In the genomic region with DNA sequence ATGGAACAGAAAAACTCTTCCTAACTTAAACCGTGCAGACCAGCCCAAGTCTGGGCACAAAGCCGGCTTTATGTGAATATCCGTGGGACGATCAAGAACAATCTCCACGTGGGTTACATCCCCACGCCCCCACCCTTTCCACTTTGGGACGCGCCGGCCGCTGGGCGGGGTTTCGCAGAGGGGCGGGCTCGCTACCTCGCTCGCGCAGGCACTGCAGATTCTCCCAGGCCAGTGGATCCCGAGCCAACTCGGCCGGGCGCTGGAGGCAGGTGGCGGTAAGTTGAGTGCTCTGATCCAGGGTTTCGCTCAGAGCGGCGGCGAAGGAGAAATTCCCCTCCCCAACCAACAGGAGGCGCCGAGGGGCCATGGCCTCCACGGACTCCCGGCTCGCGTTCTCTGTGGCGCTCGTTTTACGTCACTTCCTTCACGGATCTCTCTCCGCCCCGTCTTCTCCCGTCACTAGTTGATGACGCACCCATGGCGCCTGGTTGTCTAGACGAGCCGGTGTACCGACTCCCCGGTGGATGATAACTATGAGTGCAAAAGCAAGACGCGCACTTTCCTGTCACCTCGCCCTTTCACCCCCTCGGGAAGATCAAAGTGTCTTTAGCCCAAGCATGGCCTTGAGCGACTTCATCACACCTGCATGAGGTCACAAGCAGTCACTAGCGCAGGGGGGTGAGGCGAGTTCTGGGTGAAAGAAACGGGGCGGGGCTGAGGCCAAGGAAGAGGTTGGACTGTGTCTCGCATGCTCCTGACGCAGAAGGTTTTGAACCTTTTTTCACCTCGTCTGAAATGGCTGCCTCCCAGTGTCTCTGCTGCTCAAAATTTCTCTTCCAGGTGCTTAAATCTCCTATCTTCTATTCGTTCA, we compare ENCODE assay signal across 8 cellular contexts. TPM values are rescaled to one million over a fixed set of nuclear protein-coding genes. Genes with fewer than 3 reads are reported as not detected.
DNase-seq lines count a peak whose midpoint lies in the region; ATAC-seq and TF ChIP-seq lines count a peak whose summit lies in the region.

A gene with protein sequence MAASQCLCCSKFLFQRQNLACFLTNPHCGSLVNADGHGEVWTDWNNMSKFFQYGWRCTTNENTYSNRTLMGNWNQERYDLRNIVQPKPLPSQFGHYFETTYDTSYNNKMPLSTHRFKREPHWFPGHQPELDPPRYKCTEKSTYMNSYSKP (plus strand): TSS at position 776 of the 871 bp plus-strand sequence. CDS start 20 bp downstream, at position 796.
A gene with protein sequence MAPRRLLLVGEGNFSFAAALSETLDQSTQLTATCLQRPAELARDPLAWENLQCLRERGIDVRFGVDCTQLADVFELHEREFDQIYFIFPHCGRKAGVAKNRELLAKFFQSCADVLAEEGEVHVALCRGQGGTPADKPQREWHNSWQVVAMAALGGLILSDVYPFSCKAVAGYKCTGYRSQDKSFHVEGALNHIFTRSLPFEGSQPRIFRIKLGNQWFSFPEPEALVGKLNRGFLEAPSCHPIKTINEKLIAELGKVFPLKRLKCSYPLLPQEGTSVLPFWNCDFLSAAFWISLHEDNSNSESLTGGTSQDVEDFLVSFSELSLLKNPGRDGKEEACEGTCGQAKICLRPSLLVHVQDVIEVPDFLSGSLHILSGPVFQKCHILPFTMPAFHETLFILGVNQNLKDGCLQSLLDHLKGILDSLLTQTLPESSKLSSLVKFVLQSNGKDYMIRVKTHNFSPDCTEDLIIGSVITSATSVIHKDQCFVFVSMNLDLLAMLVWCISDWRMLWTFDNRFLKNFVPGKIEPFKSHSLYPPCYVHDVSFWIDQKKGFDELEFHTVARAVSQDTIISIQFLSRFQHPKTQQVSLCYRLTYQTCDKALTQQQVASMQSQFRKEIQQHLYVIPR (minus strand): TSS at position 400 of the 871 bp plus-strand sequence. CDS start 33 bp downstream, at position 367.

- H3K27ac ChIP-seq in GM23248, result peak within 1 kb of the TSS; percentile 98
- peak within 1 kb of the TSS; percentile 100 for H3K27ac ChIP-seq in fibroblast of lung (ENCODE audit: insufficient read depth, low read length)
- H3K27ac ChIP-seq in naive thymus-derived CD4-positive, alpha-beta T cell (ENCODE audit: low read depth, low read length), result peak within 1 kb of the TSS; percentile 96

- peaks cover 11% of the 10 kb centered on the region; the same call in 1 of the 2 replicates for H3F3A ChIP-seq in GM23248 (ENCODE audit: insufficient read depth)

- peaks cover 0 to 6% (median 0%) of the 10 kb centered on the region in 11 donors for H3K9me3 Mint-ChIP-seq in naive thymus-derived CD4-positive, alpha-beta T cell
- H3K9me3 Mint-ChIP-seq in stimulated activated naive B cell treated with anti-CD40 and anti-IgM and Interleukin-4, amounts not matched to agents 10 μg/mL and 1 μg/mL and 100 μg/mL, for 72 hours, result no peaks in the 10 kb centered on the region

- H3K27me3 ChIP-seq in GM23248 (replicated peaks; ENCODE audit: insufficient read depth), result no peaks in the 10 kb centered on the region
- no peaks in the 10 kb centered on the region for H3K27me3 ChIP-seq in fibroblast of lung (ENCODE audit: control insufficient read depth, insufficient read depth, low read length)
- no peaks in the 10 kb centered on the region for H3K27me3 ChIP-seq in naive thymus-derived CD4-positive, alpha-beta T cell (ENCODE audit: control insufficient read depth in 2 of 2, insufficient read depth in 2 of 2, low read length in 2 of 2)

- H3K4me3 Mint-ChIP-seq in naive thymus-derived CD4-positive, alpha-beta T cell, result peak within 1 kb of the TSS; percentile 83 to 99 (median 95)
- peak within 1 kb of the TSS; percentile 93 to 94 for H3K4me3 Mint-ChIP-seq in stimulated activated naive B cell treated with anti-CD40 and anti-IgM and Interleukin-4, amounts not matched to agents 10 μg/mL and 1 μg/mL and 100 μg/mL, for 72 hours

- H3K4me1 ChIP-seq in GM23248 (ENCODE audit: insufficient read depth) (peaks cover 6% of the 10 kb centered on the region; the same call in 1 of the 2 replicates), fibroblast of lung (ENCODE audit: control insufficient read depth, extremely low read depth, insufficient read depth, low read length) (peaks cover 3% of the 10 kb centered on the region)
- peaks cover 7% of the 10 kb centered on the region in 2 donors for H3K4me1 ChIP-seq in naive thymus-derived CD4-positive, alpha-beta T cell (ENCODE audit: control insufficient read depth in 2 of 2, insufficient read depth in 2 of 2, low read length in 2 of 2)

- H3K9ac ChIP-seq in GM23248 (peak within 1 kb of the TSS; percentile 92), fibroblast of lung (ENCODE audit: insufficient read depth, low read length) (peak within 1 kb of the TSS; percentile 87)

- H3K4me1 Mint-ChIP-seq in naive thymus-derived CD4-positive, alpha-beta T cell, result peaks cover 9 to 32% (median 26%) of the 10 kb centered on the region in 7 donors
- H3K4me1 Mint-ChIP-seq in stimulated activated naive B cell treated with anti-CD40 and anti-IgM and Interleukin-4, amounts not matched to agents 10 μg/mL and 1 μg/mL and 100 μg/mL, for 72 hours, result peaks cover 12 to 15% of the 10 kb centered on the region in 2 donors

- H3K79me2 ChIP-seq in GM23248 (ENCODE audit: insufficient read depth), result no peaks in the 10 kb centered on the region
- H3K79me2 ChIP-seq in fibroblast of lung (ENCODE audit: control insufficient read depth, insufficient read depth, low read length), result no peaks in the 10 kb centered on the region

- no peaks in the 10 kb centered on the region for H3K9me2 ChIP-seq in GM23248 (ENCODE audit: insufficient read depth)

- intact Hi-C loops in naive thymus-derived CD4-positive, alpha-beta T cell (cut with micrococcal nuclease), result loop anchor here (1.0 to 10.0 kb wide), 18 partner anchors 8 to 1996 kb away; a partner anchor contains a TSS

- H2AFZ ChIP-seq in GM23248, result peak within 1 kb of the TSS; percentile 98
- peak within 1 kb of the TSS; percentile 100 for H2AFZ ChIP-seq in fibroblast of lung (ENCODE audit: low read length)

- WGBS in GM23248 (ENCODE audit: low coverage in 1 of 2, low lambda C conversion rate in 2 of 2, missing lambda C conversion rate in 2 of 2), 2 experiments, result 1% methylated on average over 58 of the region's 58 CpGs

- H3K36me3 ChIP-seq in GM23248 (ENCODE audit: low read depth) (no peaks in the 10 kb centered on the region), fibroblast of lung (ENCODE audit: control insufficient read depth, insufficient read depth, low read length) (no peaks in the 10 kb centered on the region)
- peaks cover 0 to 25% (median 6%) of the 10 kb centered on the region in 3 experiments for H3K36me3 ChIP-seq in naive thymus-derived CD4-positive, alpha-beta T cell (ENCODE audit: control insufficient read depth in 2 of 3, insufficient read depth in 3 of 3, low read length in 3 of 3)

- peaks cover 4 to 24% (median 6%) of the 10 kb centered on the region in 5 donors for H3K36me3 Mint-ChIP-seq in naive thymus-derived CD4-positive, alpha-beta T cell
- peaks cover 9 to 24% of the 10 kb centered on the region in 2 donors for H3K36me3 Mint-ChIP-seq in stimulated activated naive B cell treated with anti-CD40 and anti-IgM and Interleukin-4, amounts not matched to agents 10 μg/mL and 1 μg/mL and 100 μg/mL, for 72 hours

- TF ChIP-seq CTCF in fibroblast of lung (conservative IDR thresholded peaks at IDR 0.05 in 1 of 2, IDR thresholded peaks at IDR 0.05 in 1 of 2; ENCODE audit: low read depth in 1 of 2, low read length in 2 of 2), result peak; percentile 90 to 94

- in situ Hi-C loops in GM23248 (cut with MboI), result loop anchor here (10.0 kb wide), 1 partner anchor 116 kb away; no protein-coding TSS in a partner anchor

- CTCF ChIA-PET in naive thymus-derived CD4-positive, alpha-beta T cell (lab: Charles Lee), result interaction anchor here (0.5 to 1.5 kb wide), 3 partner anchors 47 to 103 kb away, joined by 4 to 6 read pairs (median 4); no protein-coding TSS in a partner anchor

- POLR2A ChIA-PET in naive thymus-derived CD4-positive, alpha-beta T cell (lab: Charles Lee), result interaction anchor here (0.9 to 3.3 kb wide), 5 partner anchors 8 to 208 kb away, joined by 3 to 17 read pairs (median 10); a partner anchor contains a TSS

- ATAC-seq in naive thymus-derived CD4-positive, alpha-beta T cell, result peak; percentile 93
- peak; percentile 94 to 95 for ATAC-seq in stimulated activated naive B cell treated with anti-CD40 and anti-IgM and Interleukin-4, amounts not matched to agents 10 μg/mL and 1 μg/mL and 100 μg/mL, for 72 hours (replicated peaks)

- H3K9me3 ChIP-seq in GM23248 (ENCODE audit: low read depth) (no peaks in the 10 kb centered on the region), fibroblast of lung (ENCODE audit: control insufficient read depth, insufficient read depth, low read depth, low read length) (no peaks in the 10 kb centered on the region)
- H3K9me3 ChIP-seq in naive thymus-derived CD4-positive, alpha-beta T cell (ENCODE audit: control insufficient read depth in 2 of 3, low read length in 3 of 3), result no peaks in the 10 kb centered on the region

- no peaks in the 10 kb centered on the region for H4K20me1 ChIP-seq in GM23248 (ENCODE audit: insufficient read depth)
- H4K20me1 ChIP-seq in fibroblast of lung (ENCODE audit: control insufficient read depth, extremely low read depth, insufficient read depth, low read length), result no peaks in the 10 kb centered on the region

- H3K4me2 ChIP-seq in GM23248 (ENCODE audit: unreplicated experiment) (peak within 1 kb of the TSS; percentile 96), fibroblast of lung (ENCODE audit: extremely low read depth, insufficient read depth, low read length) (peak within 1 kb of the TSS; percentile 100)

- DNase-seq in EL (peak; percentile 97), GM23248 (peak; percentile 99), Kasumi-1 (lab: John Stamatoyannopoulos, UW) (peak; percentile 97 to 98), RKO (ENCODE audit: low spot score) (peak; percentile 96), fibroblast of lung (ENCODE audit: low read depth in 2 of 2) (peak; percentile 97 to 98)
- DNase-seq in activated T-helper 1 cell treated with anti-CD3 and anti-CD28 coated beads, Interleukin-2, amount 50 U/mL, for 16 hours (ENCODE audit: low read depth in 1 of 2, low spot score in 1 of 2), result peak; percentile 82 to 92
- DNase-seq in naive thymus-derived CD4-positive, alpha-beta T cell, result peak; percentile 89 to 99 (median 98)
- peak; percentile 93 for DNase-seq in stimulated activated naive B cell treated with anti-CD40 and anti-IgM and Interleukin-4, amounts not matched to agents 10 μg/mL and 1 μg/mL and 100 μg/mL, for 72 hours

- no peaks in the 10 kb centered on the region for H3K27me3 Mint-ChIP-seq in naive thymus-derived CD4-positive, alpha-beta T cell
- no peaks in the 10 kb centered on the region for H3K27me3 Mint-ChIP-seq in stimulated activated naive B cell treated with anti-CD40 and anti-IgM and Interleukin-4, amounts not matched to agents 10 μg/mL and 1 μg/mL and 100 μg/mL, for 72 hours

- peak within 1 kb of the TSS; percentile 83 for H3K4me3 ChIP-seq in GM23248
- H3K4me3 ChIP-seq in fibroblast of lung (replicated peaks in 1 of 4; ENCODE audit: control extremely low read depth in 1 of 4, insufficient read depth in 1 of 4, low read depth in 3 of 4, low read length in 4 of 4), result peak within 1 kb of the TSS; percentile 87 to 94 (median 90)
- peak within 1 kb of the TSS; percentile 93 for H3K4me3 ChIP-seq in naive thymus-derived CD4-positive, alpha-beta T cell (ENCODE audit: low read length)

- H3K27ac Mint-ChIP-seq in naive thymus-derived CD4-positive, alpha-beta T cell, result peak within 1 kb of the TSS; percentile 98 to 100 (median 100)
- H3K27ac Mint-ChIP-seq in stimulated activated naive B cell treated with anti-CD40 and anti-IgM and Interleukin-4, amounts not matched to agents 10 μg/mL and 1 μg/mL and 100 μg/mL, for 72 hours, result peak within 1 kb of the TSS; percentile 99

RNA-seq across cellular contexts. Expression of the first gene that starts in this region (rescaled TPM):
- 7.6 and 9.9 TPM in 2 replicates for total RNA-seq in GM23248 (2014; rRNA removed; shearing (Covaris generic))
- 20.2 and 23.8 TPM in 2 replicates for polyA plus RNA-seq in GM23248 (2016; fragmentation: Nextera tagmentation; extraction: Ambion mirVana)
- 16.9 and 19.3 TPM in 2 replicates for total RNA-seq in fibroblast of lung
- 21.1 and 23.0 TPM in 2 replicates for polyA plus RNA-seq in fibroblast of lung
- polyA plus RNA-seq in fibroblast of lung (2012), result 23.7 and 28.0 TPM in 2 replicates
- 2.7 TPM in 1 of 2 replicates, not detected in the other for polyA minus RNA-seq in fibroblast of lung (ENCODE audit: low replicate concordance)
- 10 to 100 TPM; 13.7 to 24.9 (median 18.3) TPM for total RNA-seq in naive thymus-derived CD4-positive, alpha-beta T cell
- 10 to 100 TPM; 34.5 to 39.4 TPM for polyA plus RNA-seq in naive thymus-derived CD4-positive, alpha-beta T cell

RNA-seq across cellular contexts. Expression of the second gene that starts in this region (rescaled TPM):
- total RNA-seq in GM23248 (2014; rRNA removed; shearing (Covaris generic)), result 1.4 and 2.2 TPM in 2 replicates
- polyA plus RNA-seq in GM23248 (2016; fragmentation: Nextera tagmentation; extraction: Ambion mirVana) (2.1 TPM in 2 replicates), fibroblast of lung (1.7 and 3.4 TPM in 2 replicates)
- 1.8 and 2.6 TPM in 2 replicates for total RNA-seq in fibroblast of lung
- 0.96 and 2.0 TPM in 2 replicates for polyA plus RNA-seq in fibroblast of lung (2012)
- 0.90 and 1.5 TPM in 2 replicates for polyA minus RNA-seq in fibroblast of lung (ENCODE audit: low replicate concordance)
- 1 to 10 TPM; 2.7 to 6.0 (median 5.3) TPM for total RNA-seq in naive thymus-derived CD4-positive, alpha-beta T cell
- 10 to 100 TPM in 1 of 2 donors, 1 to 10 TPM in 1; 6.9 to 11.3 TPM for polyA plus RNA-seq in naive thymus-derived CD4-positive, alpha-beta T cell

Comparison
In these comparisons a context has a peak if more than half of its experiments do, and no peak if none do; other contexts are left out.
1. Peak in every context shown above with its lines: DNase-seq, ATAC-seq, H3K4me3 ChIP-seq and H3K27ac ChIP-seq.